Comparison of ENCODE assay signal across 8 cellular contexts in the genomic region with DNA sequence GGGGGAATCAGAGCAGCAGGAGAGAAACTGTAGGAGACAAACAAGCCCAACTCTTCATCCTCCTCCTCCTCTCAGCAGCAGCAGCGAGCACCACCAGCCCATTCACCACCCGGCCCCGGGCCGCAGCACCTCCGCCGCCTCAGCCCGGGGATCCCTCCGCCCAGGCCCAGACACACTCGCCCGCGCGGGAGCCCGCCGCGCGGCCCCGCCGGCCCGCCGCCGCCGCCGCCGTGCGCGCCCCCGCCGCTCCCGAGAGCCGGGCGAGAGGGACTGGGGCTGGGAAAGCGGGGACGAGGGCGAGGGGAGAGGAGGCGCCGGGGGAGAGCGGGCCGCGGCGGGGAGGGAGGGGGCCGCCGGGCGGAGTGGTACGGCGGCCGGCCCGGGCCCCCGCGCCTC. TPM values are rescaled to one million over a fixed set of nuclear protein-coding genes. Genes with fewer than 3 reads are reported as not detected.
DNase-seq lines count a peak whose midpoint lies in the region; ATAC-seq and TF ChIP-seq lines count a peak whose summit lies in the region.

Gene PHF21A, minus strand, starts transcription at position 127 of the 396 bp plus-strand sequence. CDS start 37,235 bp downstream, outside the sequence.

- H3K27me3 Mint-ChIP-seq in activated T-helper 1 cell treated with anti-CD3 and anti-CD28 coated beads, Interleukin-12 subunit alpha, Interleukin-12 subunit beta, Interleukin-2, Interleukin-4 antibody, amounts not matched to agents 30 ng/mL and 10 ng/mL and 1 ng/mL, durations not matched to agents 14 hours and 24 hours and 36 hours (ENCODE audit: insufficient read depth): no peaks in the 10 kb centered on the region
- H3K27me3 Mint-ChIP-seq in natural killer cell treated with Interleukin-12 subunit alpha and Interleukin-12 subunit beta and Interleukin-15 and Interleukin-18, amount 100 ng/mL, for 72 hours: no peaks in the 10 kb centered on the region
- H3K27me3 Mint-ChIP-seq in stimulated activated naive CD8-positive, alpha-beta T cell treated with anti-CD3 and anti-CD28 coated beads, Interleukin-15, amount 100 ng/mL, for 72 hours: no peaks in the 10 kb centered on the region

- in situ Hi-C loops in KBM-7 (cut with MboI; ENCODE audit: low pct_unique_long_range_greater_than_20kb, low sequenced_read_pairs): no loop called here

- H3K27ac Mint-ChIP-seq in activated T-helper 1 cell treated with anti-CD3 and anti-CD28 coated beads, Interleukin-12 subunit alpha, Interleukin-12 subunit beta, Interleukin-2, Interleukin-4 antibody, amounts not matched to agents 30 ng/mL and 10 ng/mL and 1 ng/mL, durations not matched to agents 14 hours and 24 hours and 36 hours: peak within 1 kb of the TSS; percentile 95
- H3K27ac Mint-ChIP-seq in natural killer cell treated with Interleukin-12 subunit alpha and Interleukin-12 subunit beta and Interleukin-15 and Interleukin-18, amount 100 ng/mL, for 72 hours: peak within 1 kb of the TSS; percentile 96
- H3K27ac Mint-ChIP-seq in stimulated activated naive CD8-positive, alpha-beta T cell treated with anti-CD3 and anti-CD28 coated beads, Interleukin-15, amount 100 ng/mL, for 72 hours: peak within 1 kb of the TSS; percentile 74 to 92

- intact Hi-C loops in activated T-helper 1 cell treated with anti-CD3 and anti-CD28 coated beads, Interleukin-12 subunit alpha, Interleukin-12 subunit beta, Interleukin-2, Interleukin-4 antibody, amounts not matched to agents 30 ng/mL and 10 ng/mL and 1 ng/mL, durations not matched to agents 14 hours and 24 hours and 36 hours (cut with micrococcal nuclease): loop anchor here (1.0 to 10.0 kb wide), 8 partner anchors 117 to 1147 kb away; partner anchors contain the start of genes ATG13, CRY2, DGKZ and HARBI1

- ATAC-seq in GM21576 (IDR thresholded peaks at IDR 0.05; ENCODE audit: unreplicated experiment): peak; percentile 49
- peak; percentile 86 to 87 for ATAC-seq in natural killer cell treated with Interleukin-12 subunit alpha and Interleukin-12 subunit beta and Interleukin-15 and Interleukin-18, amount 100 ng/mL, for 72 hours
- ATAC-seq in stimulated activated naive CD8-positive, alpha-beta T cell treated with anti-CD3 and anti-CD28 coated beads, Interleukin-15, amount 100 ng/mL, for 72 hours: peak; percentile 85

- peak within 1 kb of the TSS; percentile 91 for H3K4me3 Mint-ChIP-seq in activated T-helper 1 cell treated with anti-CD3 and anti-CD28 coated beads, Interleukin-12 subunit alpha, Interleukin-12 subunit beta, Interleukin-2, Interleukin-4 antibody, amounts not matched to agents 30 ng/mL and 10 ng/mL and 1 ng/mL, durations not matched to agents 14 hours and 24 hours and 36 hours
- peak within 1 kb of the TSS; percentile 97 for H3K4me3 Mint-ChIP-seq in natural killer cell treated with Interleukin-12 subunit alpha and Interleukin-12 subunit beta and Interleukin-15 and Interleukin-18, amount 100 ng/mL, for 72 hours
- peak within 1 kb of the TSS; percentile 90 to 96 for H3K4me3 Mint-ChIP-seq in stimulated activated naive CD8-positive, alpha-beta T cell treated with anti-CD3 and anti-CD28 coated beads, Interleukin-15, amount 100 ng/mL, for 72 hours

- peak within 1 kb of the TSS; percentile 74 for H3K4me3 ChIP-seq in fibroblast of mammary gland (ENCODE audit: control insufficient read depth, low read depth, low read length)

- peaks cover 6% of the 10 kb centered on the region for H3K36me3 Mint-ChIP-seq in activated T-helper 1 cell treated with anti-CD3 and anti-CD28 coated beads, Interleukin-12 subunit alpha, Interleukin-12 subunit beta, Interleukin-2, Interleukin-4 antibody, amounts not matched to agents 30 ng/mL and 10 ng/mL and 1 ng/mL, durations not matched to agents 14 hours and 24 hours and 36 hours (ENCODE audit: low read depth)
- peaks cover 6% of the 10 kb centered on the region for H3K36me3 Mint-ChIP-seq in natural killer cell treated with Interleukin-12 subunit alpha and Interleukin-12 subunit beta and Interleukin-15 and Interleukin-18, amount 100 ng/mL, for 72 hours

- H3K4me1 Mint-ChIP-seq in activated T-helper 1 cell treated with anti-CD3 and anti-CD28 coated beads, Interleukin-12 subunit alpha, Interleukin-12 subunit beta, Interleukin-2, Interleukin-4 antibody, amounts not matched to agents 30 ng/mL and 10 ng/mL and 1 ng/mL, durations not matched to agents 14 hours and 24 hours and 36 hours (ENCODE audit: low read depth): peaks cover 38% of the 10 kb centered on the region
- peaks cover 26 to 40% of the 10 kb centered on the region in 2 donors for H3K4me1 Mint-ChIP-seq in natural killer cell treated with Interleukin-12 subunit alpha and Interleukin-12 subunit beta and Interleukin-15 and Interleukin-18, amount 100 ng/mL, for 72 hours (ENCODE audit: low read depth in 2 of 2)
- H3K4me1 Mint-ChIP-seq in stimulated activated naive CD8-positive, alpha-beta T cell treated with anti-CD3 and anti-CD28 coated beads, Interleukin-15, amount 100 ng/mL, for 72 hours: peaks cover 39% of the 10 kb centered on the region

- DNase-seq in DMS153 treated with DMSO at 0.1 percent for 48 hours (lab: John Stamatoyannopoulos, UW; ENCODE audit: unreplicated experiment): peak; percentile 72
- peak; percentile 92 for DNase-seq in KBM-7
- peak; percentile 92 for DNase-seq in RPMI7951 (ENCODE audit: low read depth)
- peak; percentile 88 for DNase-seq in activated T-helper 1 cell treated with anti-CD3 and anti-CD28 coated beads, Interleukin-12 subunit alpha, Interleukin-12 subunit beta, Interleukin-2, Interleukin-4 antibody, amounts not matched to agents 30 ng/mL and 10 ng/mL and 1 ng/mL, durations not matched to agents 14 hours and 24 hours and 36 hours (ENCODE audit: low spot score)
- DNase-seq in fibroblast of mammary gland (ENCODE audit: low read depth): peak; percentile 91
- peak; percentile 95 for DNase-seq in natural killer cell treated with Interleukin-12 subunit alpha and Interleukin-12 subunit beta and Interleukin-15 and Interleukin-18, amount 100 ng/mL, for 72 hours (ENCODE audit: low spot score)
- DNase-seq in stimulated activated naive CD8-positive, alpha-beta T cell treated with anti-CD3 and anti-CD28 coated beads, Interleukin-15, amount 100 ng/mL, for 72 hours: peak; percentile 93

- no peak for TF ChIP-seq CTCF in fibroblast of mammary gland (conservative IDR thresholded peaks at IDR 0.05; ENCODE audit: control insufficient read depth, insufficient read depth, low read depth, low read length)

- H3K9me3 Mint-ChIP-seq in activated T-helper 1 cell treated with anti-CD3 and anti-CD28 coated beads, Interleukin-12 subunit alpha, Interleukin-12 subunit beta, Interleukin-2, Interleukin-4 antibody, amounts not matched to agents 30 ng/mL and 10 ng/mL and 1 ng/mL, durations not matched to agents 14 hours and 24 hours and 36 hours: no peaks in the 10 kb centered on the region
- no peaks in the 10 kb centered on the region for H3K9me3 Mint-ChIP-seq in natural killer cell treated with Interleukin-12 subunit alpha and Interleukin-12 subunit beta and Interleukin-15 and Interleukin-18, amount 100 ng/mL, for 72 hours
- H3K9me3 Mint-ChIP-seq in stimulated activated naive CD8-positive, alpha-beta T cell treated with anti-CD3 and anti-CD28 coated beads, Interleukin-15, amount 100 ng/mL, for 72 hours: no peaks in the 10 kb centered on the region

RNA-seq across cellular contexts. Expression of gene PHF21A, which starts in this region (rescaled TPM):
- total RNA-seq in RPMI7951 (2014; rRNA removed; shearing (Covaris generic)): 6.4 and 10.5 TPM in 2 replicates
- total RNA-seq in activated T-helper 1 cell treated with anti-CD3 and anti-CD28 coated beads, Interleukin-12 subunit alpha, Interleukin-12 subunit beta, Interleukin-2, Interleukin-4 antibody, amounts not matched to agents 30 ng/mL and 10 ng/mL and 1 ng/mL, durations not matched to agents 14 hours and 24 hours and 36 hours: 32.9 and 42.0 TPM in 2 replicates
- total RNA-seq in natural killer cell treated with Interleukin-12 subunit alpha and Interleukin-12 subunit beta and Interleukin-15 and Interleukin-18, amount 100 ng/mL, for 72 hours: 10 to 100 TPM; 50.3 to 64.3 TPM

Comparison
In these comparisons a context has a peak if more than half of its experiments do, and no peak if none do; other contexts are left out.
1. Peak in every context shown above with its lines: DNase-seq, ATAC-seq and H3K4me3 ChIP-seq.